ENCODE assay signal across 8 cellular contexts in the genomic region with DNA sequence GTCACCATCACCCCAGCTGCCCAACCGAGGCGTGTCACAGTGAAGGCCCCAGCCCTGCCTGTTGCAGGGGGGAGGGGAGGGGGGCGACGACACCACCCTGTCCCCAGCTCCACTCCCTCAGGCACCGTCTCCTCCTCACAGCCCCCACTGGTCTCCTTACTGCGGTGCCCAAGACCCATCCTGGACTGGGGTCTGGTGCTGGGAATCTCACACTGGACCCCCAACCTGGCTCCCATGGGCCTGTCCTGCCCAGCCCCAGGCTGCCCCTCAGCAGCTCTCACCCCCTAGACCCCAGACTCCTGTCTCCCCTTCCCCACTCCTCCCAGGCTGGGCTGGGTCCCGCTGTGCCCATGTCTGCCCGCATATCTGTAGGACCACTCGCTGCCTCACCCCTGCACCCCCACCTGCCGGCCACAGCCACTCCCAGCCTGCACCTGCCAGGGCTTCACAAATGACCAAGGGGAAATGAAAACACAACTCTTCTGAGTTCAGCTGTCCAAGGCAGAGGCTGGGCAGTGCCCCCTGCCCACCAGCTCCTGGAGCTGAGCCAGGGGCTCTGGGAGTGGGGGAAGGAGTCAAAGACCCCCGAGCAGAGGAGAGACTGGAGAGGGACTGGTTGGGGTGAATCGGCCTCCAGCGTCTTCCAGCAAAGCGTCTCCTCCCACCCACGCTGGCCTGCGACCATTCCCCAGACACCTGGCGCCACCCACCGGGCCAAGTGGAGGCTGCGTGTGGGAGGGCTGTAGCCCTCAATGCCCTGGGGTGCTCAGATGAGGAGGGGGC. TPM values are rescaled to one million over a fixed set of nuclear protein-coding genes. Genes with fewer than 3 reads are reported as not detected.
DNase-seq lines count a peak whose midpoint lies in the region; ATAC-seq and TF ChIP-seq lines count a peak whose summit lies in the region.

No MANE protein-coding gene starts in this region.

- H3K9ac ChIP-seq in endodermal cell (ENCODE audit: extremely low read depth, low read length, poor library complexity, severe bottlenecking), result no peak overlapping the region

- peaks cover 9% of the 10 kb centered on the region for H3K4me1 ChIP-seq in endodermal cell (ENCODE audit: control insufficient read depth, insufficient read depth, low read length)
- peaks cover 12 to 47% (median 37%) of the 10 kb centered on the region in 4 donors for H3K4me1 ChIP-seq in transverse colon

- H3K9me3 ChIP-seq in endodermal cell (ENCODE audit: control insufficient read depth, low read length) (no peaks in the 10 kb centered on the region), transverse colon (no peaks in the 10 kb centered on the region)

- H3K4me3 ChIP-seq in endodermal cell (ENCODE audit: low read length) (no peak overlapping the region), transverse colon (no peak overlapping the region), coronary artery (no peak overlapping the region)

- DNase-seq in G401 (ENCODE audit: low spot score) (peak; percentile 17), NCI-H1694 (lab: John Stamatoyannopoulos, UW) (peak; percentile 29), endodermal cell (peak; percentile 93), transverse colon (peak; percentile 75), coronary artery (ENCODE audit: low spot score) (no peak), inferior parietal cortex (ENCODE audit: extremely low spot score) (no peak)
- peak; percentile 54 to 56 for DNase-seq in activated CD4-positive, alpha-beta T cell treated with anti-CD3 and anti-CD28 coated beads, Interleukin-2, amount 50 U/mL, for 4 hours
- peak; percentile 42 to 79 (median 64) for DNase-seq in naive thymus-derived CD8-positive, alpha-beta T cell

- in situ Hi-C loops in G401 (cut with HindIII; ENCODE audit: low sequenced_read_pairs), result no loop called here
- in situ Hi-C loops in transverse colon (cut with MboI; ENCODE audit: low pct_ligation_motif_present in 1 of 4, low pct_unique_long_range_greater_than_20kb in 1 of 4, low sequenced_read_pairs in 3 of 4), result loop anchor here in 2 of 4 donors (5.0 to 10.0 kb wide), 2 partner anchors 138 to 145 kb away; a partner anchor contains a TSS

- H3K27me3 Mint-ChIP-seq in endodermal cell (ENCODE audit: insufficient read depth), result peaks cover 42% of the 10 kb centered on the region
- H3K27me3 Mint-ChIP-seq in naive thymus-derived CD8-positive, alpha-beta T cell, result peaks cover 0 to 9% (median 0%) of the 10 kb centered on the region in 5 donors

- H3K36me3 Mint-ChIP-seq in endodermal cell (ENCODE audit: low read depth), result no peaks in the 10 kb centered on the region
- no peaks in the 10 kb centered on the region for H3K36me3 Mint-ChIP-seq in naive thymus-derived CD8-positive, alpha-beta T cell

- H3K27me3 ChIP-seq in endodermal cell (ENCODE audit: control insufficient read depth, insufficient read depth, low read length, poor library complexity, severe bottlenecking) (peaks cover 52% of the 10 kb centered on the region), transverse colon (peaks cover 9% of the 10 kb centered on the region)

- H3K9me3 Mint-ChIP-seq in endodermal cell, result no peaks in the 10 kb centered on the region
- H3K9me3 Mint-ChIP-seq in naive thymus-derived CD8-positive, alpha-beta T cell, result no peaks in the 10 kb centered on the region

- peak; percentile 63 to 76 for ATAC-seq in naive thymus-derived CD8-positive, alpha-beta T cell

- H3K4me3 Mint-ChIP-seq in endodermal cell, result no peak overlapping the region
- H3K4me3 Mint-ChIP-seq in naive thymus-derived CD8-positive, alpha-beta T cell, result no peak overlapping the region

- POLR2A ChIA-PET in naive thymus-derived CD8-positive, alpha-beta T cell (lab: Charles Lee), result interaction anchor here (0.6 to 2.9 kb wide), 3 partner anchors 11 to 142 kb away, joined by 3 to 17 read pairs (median 4); no protein-coding TSS in a partner anchor

- 50 to 56% methylated on average over 10 to 19 of the region's 19 CpGs for WGBS in endodermal cell (ENCODE audit: insufficient coverage in 1 of 2, insufficient read length in 1 of 2), 2 experiments
- 17% methylated on average over 19 of the region's 19 CpGs; no CpG with 5 or more reads in 1 of the 2 donors for WGBS in transverse colon (ENCODE audit: low coverage in 1 of 2), 2 donors

- intact Hi-C loops in transverse colon (cut with DNase I; ENCODE audit: low total_unique reads), result loop anchor here (5.0 kb wide), 1 partner anchor 968 kb away; a partner anchor contains a TSS

- no peak for TF ChIP-seq POLR2A in transverse colon (IDR thresholded peaks at IDR 0.05)

- no peaks in the 10 kb centered on the region for H3K4me1 Mint-ChIP-seq in endodermal cell
- H3K4me1 Mint-ChIP-seq in naive thymus-derived CD8-positive, alpha-beta T cell, result peaks cover 2 to 9% (median 5%) of the 10 kb centered on the region in 4 donors

- H3K27ac ChIP-seq in endodermal cell (ENCODE audit: low read depth, low read length), result no peak overlapping the region
- H3K27ac ChIP-seq in transverse colon, result peak overlapping the region in 1 of 4 donors; percentile 7
- H3K27ac ChIP-seq in coronary artery, result no peak overlapping the region

- H3K27ac Mint-ChIP-seq in endodermal cell, result no peak overlapping the region
- peak overlapping the region in 1 of 10 donors; percentile 32 for H3K27ac Mint-ChIP-seq in naive thymus-derived CD8-positive, alpha-beta T cell

- no peaks in the 10 kb centered on the region for H3K36me3 ChIP-seq in endodermal cell (ENCODE audit: control insufficient read depth, insufficient read depth, low read length)
- no peaks in the 10 kb centered on the region for H3K36me3 ChIP-seq in transverse colon

- no peak for TF ChIP-seq EP300 in transverse colon (IDR thresholded peaks at IDR 0.05; ENCODE audit: low read depth)

- TF ChIP-seq CTCF in endodermal cell (conservative IDR thresholded peaks at IDR 0.05) (peak; percentile 80), transverse colon (IDR thresholded peaks at IDR 0.05) (peak; percentile 42 to 71 (median 49)), coronary artery (IDR thresholded peaks at IDR 0.05) (no peak)

RNA-seq across cellular contexts. Expression of a gene that starts 32.6 kb away (rescaled TPM):
- total RNA-seq in G401 (2014; rRNA removed; shearing (Covaris generic)), result 140 and 142 TPM in 2 replicates
- total RNA-seq in endodermal cell (10 to 100 TPM; 31.5 to 34.0 TPM), transverse colon (10 to 100 TPM; 12.3 to 64.7 (median 33.6) TPM)
- 19.7 TPM for polyA plus RNA-seq in endodermal cell (2013, experiment 1 of 2)
- 15.6 TPM for polyA plus RNA-seq in endodermal cell (2013, experiment 2 of 2)
- total RNA-seq in naive thymus-derived CD8-positive, alpha-beta T cell, result 1 to 10 TPM in 1 of 2 experiments, under 1 TPM in 1; 0.36 to 1.2 TPM
- polyA plus RNA-seq in naive thymus-derived CD8-positive, alpha-beta T cell, result under 1 TPM in 2 of 3 donors, not detected in 1; 0.48 to 0.70 TPM

RNA-seq across cellular contexts. Expression of a gene that starts 57.2 kb away (rescaled TPM):
- total RNA-seq in G401 (2014; rRNA removed; shearing (Covaris generic)), result 128 and 140 TPM in 2 replicates
- 10 to 100 TPM; 33.4 to 39.8 TPM for total RNA-seq in endodermal cell
- polyA plus RNA-seq in endodermal cell (2013, experiment 1 of 2), result 16.9 TPM
- 14.3 TPM for polyA plus RNA-seq in endodermal cell (2013, experiment 2 of 2)
- 1 to 10 TPM; 3.0 to 5.8 TPM for total RNA-seq in naive thymus-derived CD8-positive, alpha-beta T cell
- 10 to 100 TPM; 10.7 to 24.8 (median 14.6) TPM for polyA plus RNA-seq in naive thymus-derived CD8-positive, alpha-beta T cell
- 100 to 1,000 TPM; 245 to 441 (median 290) TPM for total RNA-seq in transverse colon

Comparison
In these comparisons a context has a peak if more than half of its experiments do, and no peak if none do; other contexts are left out.
1. DNase-seq: peak in G401 (single experiment), NCI-H1694 (single experiment), activated CD4-positive, alpha-beta T cell treated with anti-CD3 and anti-CD28 coated beads, Interleukin-2, amount 50 U/mL, for 4 hours (2 of 2), endodermal cell (single experiment), naive thymus-derived CD8-positive, alpha-beta T cell (10 of 10) and transverse colon (single experiment); none in coronary artery (single experiment) and inferior parietal cortex (single experiment).
2. RNA of a gene that starts 32.6 kb away (total RNA-seq): 140 to 142 TPM in G401, 12.3 to 64.7 TPM in transverse colon and 31.5 to 34.0 TPM in endodermal cell; 0.36 to 1.2 TPM in naive thymus-derived CD8-positive, alpha-beta T cell; every median in the first group is over 4 times any median in the second.
3. RNA of a gene that starts 57.2 kb away (total RNA-seq): 245 to 441 TPM in transverse colon, 128 to 140 TPM in G401 and 33.4 to 39.8 TPM in endodermal cell; 3.0 to 5.8 TPM in naive thymus-derived CD8-positive, alpha-beta T cell; every median in the first group is over 4 times any median in the second.